Comparison of ENCODE assay signal across 21 cellular contexts in genomic region chr17:80851277-80851925, GRCh38.
DNase-seq lines count a peak whose midpoint lies in the region; ATAC-seq, FAIRE-seq and TF ChIP-seq lines count a peak whose summit lies in the region.
"Had no signal": no experiment of that assay in that cellular context is flagged by ENCODE, and none has a peak within 500 bp of the region (broad histone marks: within the 10 kb centered on the region; RNA-seq: fewer than 3 reads in every experiment).

No MANE protein-coding gene starts in this region.

- FAIRE-seq in A549 (lab: Jason Lieb, UNC): peak; percentile 49
- no peak for FAIRE-seq in keratinocyte (lab: Jason Lieb, UNC)
- FAIRE-seq: RCC 7860 had no signal

- H3K9ac ChIP-seq in keratinocyte (ENCODE audit: control insufficient read depth, extremely low read depth, insufficient read depth, low read length): no peak overlapping the region

- H2AFZ ChIP-seq in keratinocyte (ENCODE audit: control insufficient read depth, low read length): no peak overlapping the region

- peaks cover 20% of the 10 kb centered on the region for H3K4me1 ChIP-seq in A549
- H3K4me1 ChIP-seq in keratinocyte (ENCODE audit: control insufficient read depth, extremely low read depth, insufficient read depth, low read length): peaks cover 31% of the 10 kb centered on the region
- no peaks in the 10 kb centered on the region for H3K4me1 ChIP-seq in lower lobe of right lung
- H3K4me1 ChIP-seq: HAP-1, prostate gland had no signal

- H3K27ac Mint-ChIP-seq in activated T-helper 17 cell treated with anti-CD3 and anti-CD28 coated beads, Interleukin-2, amount 50 U/mL, for 72 hours: peak overlapping the region; percentile 75

- H3K36me3 ChIP-seq in keratinocyte (ENCODE audit: control insufficient read depth in 2 of 2, extremely low read depth in 1 of 2, insufficient read depth in 2 of 2, low read length in 2 of 2): peaks cover 5 to 9% of the 10 kb centered on the region in 2 experiments
- H3K36me3 ChIP-seq in lower lobe of right lung: peaks cover 32% of the 10 kb centered on the region
- H3K36me3 ChIP-seq: colonic mucosa, prostate gland had no signal

- H3K79me2 ChIP-seq in keratinocyte (ENCODE audit: control insufficient read depth, insufficient read depth, low read length): no peaks in the 10 kb centered on the region

- WGBS in A549 (ENCODE audit: missing lambda C conversion rate): 88% methylated on average over 17 of the region's 17 CpGs

- TF ChIP-seq CTCF in A549 (IDR thresholded peaks at IDR 0.05): no peak
- TF ChIP-seq CTCF in AG04450 (IDR thresholded peaks at IDR 0.05; ENCODE audit: low read depth, low read length): no peak
- no peak for TF ChIP-seq CTCF in keratinocyte (optimal IDR thresholded peaks at IDR 0.05 in 1 of 3, IDR thresholded peaks at IDR 0.05 in 1 of 3, conservative IDR thresholded peaks at IDR 0.05 in 1 of 3; ENCODE audit: extremely low read depth in 1 of 3, insufficient read depth in 2 of 3, low read length in 3 of 3)
- no peak for TF ChIP-seq CTCF in lower lobe of right lung (IDR thresholded peaks at IDR 0.05)

- no peak for DNase-seq in A549 (ENCODE audit: low read depth in 1 of 2, low spot score in 1 of 2)
- no peak for DNase-seq in AG04450 (ENCODE audit: low read depth, low spot score)
- DNase-seq in keratinocyte (ENCODE audit: low read depth, low spot score): no peak
- no peak for DNase-seq in foreskin melanocyte
- DNase-seq in lower lobe of right lung: no peak
- DNase-seq: activated CD4-positive, CD25-positive, alpha-beta regulatory T cell; brain microvascular endothelial cell; colonic mucosa; COR-L47; NCI-H2081 treated with DMSO at 0.1 percent for 48 hours; stimulated activated CD4-positive, alpha-beta T cell treated with anti-CD3 and anti-CD28 coated beads, Interleukin-2, amount 100 ng/mL, for 48 hours; stimulated activated naive CD4-positive, alpha-beta T cell treated with Interleukin-2 at 50 U/mL for 16 hours; tibial artery had no signal

- intact Hi-C loops in lower lobe of right lung (cut with DNase I): no loop called here

- H3K36me3 Mint-ChIP-seq in activated T-helper 17 cell treated with anti-CD3 and anti-CD28 coated beads, Interleukin-2, amount 50 U/mL, for 72 hours (ENCODE audit: low read depth): peaks cover 53% of the 10 kb centered on the region

- H3K9me1 ChIP-seq in keratinocyte (ENCODE audit: control insufficient read depth, extremely low read depth, insufficient read depth, low read length): no peaks in the 10 kb centered on the region

- TF ChIP-seq RAD21 in A549 (conservative IDR thresholded peaks at IDR 0.05 in 1 of 2, IDR thresholded peaks at IDR 0.05 in 1 of 2): no peak

- H3K4me2 ChIP-seq in A549: no peak overlapping the region
- peak overlapping the region; percentile 45 for H3K4me2 ChIP-seq in keratinocyte (ENCODE audit: control insufficient read depth, extremely low read depth, insufficient read depth, low read depth, low read length)

- H3K9me3 ChIP-seq in A549 (no peaks in the 10 kb centered on the region), AG04450 (ENCODE audit: control insufficient read depth, insufficient read depth, low read length) (peaks cover 7% of the 10 kb centered on the region; the same call in 1 of the 2 replicates), keratinocyte (ENCODE audit: control insufficient read depth, low read depth, low read length) (no peaks in the 10 kb centered on the region), lower lobe of right lung (no peaks in the 10 kb centered on the region)
- H3K9me3 ChIP-seq: colonic mucosa, HAP-1, left lung, prostate gland, tibial artery had no signal

- H4K20me1 ChIP-seq in keratinocyte (ENCODE audit: control insufficient read depth, extremely low read depth, insufficient read depth, low read length): no peaks in the 10 kb centered on the region

- no peak overlapping the region for H3K27ac ChIP-seq in A549
- H3K27ac ChIP-seq in AG04450 (ENCODE audit: low read depth, low read length): peak overlapping the region; percentile 34
- peak overlapping the region; percentile 70 for H3K27ac ChIP-seq in keratinocyte (ENCODE audit: control insufficient read depth, insufficient read depth, low read length)
- H3K27ac ChIP-seq in lower lobe of right lung: no peak overlapping the region
- H3K27ac ChIP-seq: brain microvascular endothelial cell, colonic mucosa, left lung, prostate gland, SK-N-MC, skin epidermis, tibial artery had no signal

- H3K4me1 Mint-ChIP-seq in activated T-helper 17 cell treated with anti-CD3 and anti-CD28 coated beads, Interleukin-2, amount 50 U/mL, for 72 hours: peaks cover 30% of the 10 kb centered on the region

- no peaks in the 10 kb centered on the region for H3K9me3 Mint-ChIP-seq in activated T-helper 17 cell treated with anti-CD3 and anti-CD28 coated beads, Interleukin-2, amount 50 U/mL, for 72 hours

- TF ChIP-seq POLR2A in A549 (IDR thresholded peaks at IDR 0.05; ENCODE audit: low read length): no peak

- H3K4me3 Mint-ChIP-seq in activated T-helper 17 cell treated with anti-CD3 and anti-CD28 coated beads, Interleukin-2, amount 50 U/mL, for 72 hours: no peak overlapping the region

- POLR2A ChIA-PET in A549 (lab: Yijun Ruan, JAX): no interaction called here
- POLR2A ChIA-PET in AG04450 (lab: Yijun Ruan, JAX): no interaction called here

- no peaks in the 10 kb centered on the region for H3K27me3 Mint-ChIP-seq in activated T-helper 17 cell treated with anti-CD3 and anti-CD28 coated beads, Interleukin-2, amount 50 U/mL, for 72 hours

- H3K4me3 ChIP-seq in A549 (no peak overlapping the region), AG04450 (ENCODE audit: low read depth, low read length) (no peak overlapping the region), keratinocyte (ENCODE audit: control insufficient read depth in 2 of 3, extremely low read depth in 1 of 3, insufficient read depth in 2 of 3, low read depth in 1 of 3, low read length in 3 of 3) (no peak overlapping the region), lower lobe of right lung (no peak overlapping the region)
- H3K4me3 ChIP-seq: colonic mucosa, HAP-1, left lung, prostate gland, SK-N-MC, skin epidermis, tibial artery had no signal

- ATAC-seq in A549 (no peak), GM21367 (IDR thresholded peaks at IDR 0.05; ENCODE audit: unreplicated experiment) (no peak), lower lobe of right lung (no peak)
- no peak for ATAC-seq in activated T-helper 17 cell treated with anti-CD3 and anti-CD28 coated beads, Interleukin-2, amount 50 U/mL, for 72 hours (replicated peaks)
- ATAC-seq: left lung had no signal

- no peak for TF ChIP-seq EP300 in A549 (IDR thresholded peaks at IDR 0.05)

- dilution Hi-C loops in keratinocyte (cut with MboI; ENCODE audit: extremely low pct_ligation_motif_present, low sequenced_read_pairs): no loop called here

- CTCF ChIA-PET in A549 (lab: Yijun Ruan, JAX) (interaction anchor here (0.8 to 4.6 kb wide), 2 partner anchors 9 to 25 kb away, joined by 3 to 19 read pairs; no protein-coding TSS in a partner anchor), AG04450 (lab: Charles Lee) (interaction anchor here (1.2 kb wide), 1 partner anchor 278 kb away, joined by 3 read pairs; no protein-coding TSS in a partner anchor)

- no peaks in the 10 kb centered on the region for H3K27me3 ChIP-seq in AG04450 (ENCODE audit: control insufficient read depth, insufficient read depth, low read length)
- H3K27me3 ChIP-seq in keratinocyte (ENCODE audit: control insufficient read depth, extremely low read depth, insufficient read depth, low read length): no peaks in the 10 kb centered on the region
- H3K27me3 ChIP-seq in lower lobe of right lung (ENCODE audit: low read depth): no peaks in the 10 kb centered on the region
- H3K27me3 ChIP-seq: brain microvascular endothelial cell, colonic mucosa, left lung, tibial artery had no signal

TF ChIP-seq in A549, 52 proteins besides CTCF, POLR2A, EP300 and RAD21:
- TF ChIP-seq ELK1 (IDR thresholded peaks at IDR 0.05; ENCODE audit: low read depth, low read length) (no peak), RNF2 (IDR thresholded peaks at IDR 0.05; ENCODE audit: borderline replicate concordance, low read depth) (no peak), FOXS1 (CRISPR knock-in tag; IDR thresholded peaks at IDR 0.05) (no peak), CHD2 (IDR thresholded peaks at IDR 0.05; ENCODE audit: low read length, partially characterized antibody) (no peak), RARB (CRISPR knock-in tag; IDR thresholded peaks at IDR 0.05) (no peak), MAFK (IDR thresholded peaks at IDR 0.05; ENCODE audit: partially characterized antibody) (no peak), CHD4 (IDR thresholded peaks at IDR 0.05; ENCODE audit: borderline replicate concordance) (no peak), CBX8 (IDR thresholded peaks at IDR 0.05) (no peak), HOXA7 (CRISPR knock-in tag; IDR thresholded peaks at IDR 0.05) (no peak), SMC3 (IDR thresholded peaks at IDR 0.05) (no peak), KDM5A (IDR thresholded peaks at IDR 0.05) (no peak), NR3C1 (IDR thresholded peaks at IDR 0.05) (no peak), HOXB13 (CRISPR knock-in tag; IDR thresholded peaks at IDR 0.05; ENCODE audit: low read depth) (no peak)
- TF ChIP-seq, protein P1, sequence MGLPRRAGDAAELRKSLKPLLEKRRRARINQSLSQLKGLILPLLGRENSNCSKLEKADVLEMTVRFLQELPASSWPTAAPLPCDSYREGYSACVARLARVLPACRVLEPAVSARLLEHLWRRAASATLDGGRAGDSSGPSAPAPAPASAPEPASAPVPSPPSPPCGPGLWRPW (IDR thresholded peaks at IDR 0.05): no peak

Comparison
In these comparisons a context has a peak if more than half of its experiments do, and no peak if none do; other contexts are left out.
1. H3K27ac ChIP-seq: peak in AG04450 (single experiment) and keratinocyte (single experiment); none in A549 (0 of 2) and lower lobe of right lung (single experiment).